ENCODE assay signal across 12 cellular contexts in the genomic region with DNA sequence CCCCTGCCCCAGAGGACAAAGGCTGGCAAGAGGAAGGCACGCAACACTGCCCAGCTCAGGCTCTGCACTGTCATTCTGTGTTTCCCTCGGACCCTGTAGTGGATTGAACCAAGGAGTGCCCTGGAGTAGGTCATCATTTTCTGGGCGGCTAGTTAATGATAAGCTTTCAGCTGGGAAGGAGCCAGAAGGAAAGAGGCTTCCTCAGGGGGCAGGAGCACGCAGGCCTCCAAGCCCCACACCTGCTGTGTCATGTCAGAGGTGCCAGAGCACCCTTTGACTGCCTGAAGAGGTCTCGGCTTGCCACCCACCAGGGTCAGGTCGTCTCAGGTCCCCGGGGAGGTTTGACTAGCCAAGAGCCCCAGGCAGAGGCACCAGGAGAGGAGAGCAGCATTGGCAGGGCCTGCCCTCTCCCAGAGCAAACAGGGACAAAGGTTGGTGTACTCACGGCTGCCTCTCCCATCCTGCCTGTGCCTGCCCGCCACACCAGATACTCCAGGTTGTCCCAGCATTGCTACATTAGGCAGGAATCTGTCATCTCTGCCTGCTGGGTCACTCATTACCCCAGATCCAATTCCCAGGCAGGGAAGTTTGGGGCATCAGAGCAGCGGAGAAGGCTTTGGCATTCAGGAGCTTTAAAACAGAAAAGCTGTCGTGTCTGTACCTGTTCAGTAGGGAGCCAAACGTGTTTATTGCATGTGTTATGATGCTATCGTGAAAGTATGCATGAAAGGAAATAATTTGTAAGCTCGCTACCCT. TPM values are rescaled to one million over a fixed set of nuclear protein-coding genes. Genes with fewer than 3 reads are reported as not detected.
A peak's percentile ranks its signal among the peaks of the same experiment; 100 is the strongest.
DNase-seq lines count a peak whose midpoint lies in the region; ATAC-seq and TF ChIP-seq lines count a peak whose summit lies in the region.
"Had no signal": no experiment of that assay in that cellular context is flagged by ENCODE, and none has a peak within 500 bp of the region (broad histone marks: within the 10 kb centered on the region; RNA-seq: fewer than 3 reads in every experiment).

No MANE protein-coding gene starts in this region.

- H3K4ac ChIP-seq in mesendoderm (ENCODE audit: low read depth, low read length) = no peak overlapping the region

- H3K27ac ChIP-seq in HEK293 (ENCODE audit: extremely low read depth, low read depth, low read length) = no peak overlapping the region
- H3K27ac ChIP-seq in caudate nucleus (ENCODE audit: low read depth, low read length) = peak overlapping the region; percentile 75
- peak overlapping the region; percentile 98 for H3K27ac ChIP-seq in smooth muscle cell (ENCODE audit: low read depth)
- H3K27ac ChIP-seq in mesendoderm (ENCODE audit: low read depth, low read length) = no peak overlapping the region
- H3K27ac ChIP-seq: spleen had no signal

- no peak overlapping the region for H3K56ac ChIP-seq in mesendoderm (ENCODE audit: low read length)

- H4K5ac ChIP-seq in mesendoderm (ENCODE audit: low read length) = no peak overlapping the region

- no peak overlapping the region for H4K8ac ChIP-seq in mesendoderm (ENCODE audit: low read depth, low read length)

- no peaks in the 10 kb centered on the region for H3K79me2 ChIP-seq in smooth muscle cell (ENCODE audit: low read depth)
- H3K79me2 ChIP-seq in mesendoderm (ENCODE audit: control insufficient read depth, insufficient read depth, low read length) = no peaks in the 10 kb centered on the region

- no peak for TF ChIP-seq CTCF in HEK293 (tag by site-specific recombination; IDR thresholded peaks at IDR 0.05)
- no peak for TF ChIP-seq CTCF in smooth muscle cell (IDR thresholded peaks at IDR 0.05; ENCODE audit: borderline replicate concordance, insufficient read depth, poor library complexity, severe bottlenecking)

- DNase-seq in caudate nucleus (lab: John Stamatoyannopoulos, UW) (no peak), left lobe of liver (ENCODE audit: low spot score) (peak; percentile 96), smooth muscle cell (lab: John Stamatoyannopoulos, UW; ENCODE audit: unreplicated experiment) (no peak), NCI-H82 treated with DMSO at 0.1 percent for 48 hours (lab: John Stamatoyannopoulos, UW; ENCODE audit: unreplicated experiment) (no peak), NCI-H446 (lab: John Stamatoyannopoulos, UW) (no peak), mesendoderm (no peak)
- DNase-seq: activated CD4-positive, alpha-beta T cell treated with anti-CD3 and anti-CD28 coated beads, Interleukin-2, amount 50 U/mL, for 1 hour; KBM-7; spleen; stimulated activated naive CD4-positive, alpha-beta T cell treated with Interleukin-2 at 50 U/mL for 16 hours had no signal

- no peak overlapping the region for H2BK15ac ChIP-seq in mesendoderm (replicated peaks; ENCODE audit: low read depth)

- no peaks in the 10 kb centered on the region for H4K20me1 ChIP-seq in smooth muscle cell (ENCODE audit: low read depth)

- H3K4me1 ChIP-seq in HEK293 (ENCODE audit: control insufficient read depth, insufficient read depth, low read length) = peaks cover 4% of the 10 kb centered on the region
- H3K4me1 ChIP-seq in smooth muscle cell (ENCODE audit: low read depth) = peaks cover 22% of the 10 kb centered on the region
- peaks cover 4% of the 10 kb centered on the region for H3K4me1 ChIP-seq in mesendoderm (ENCODE audit: control insufficient read depth, low read depth, low read length)

- peak overlapping the region; percentile 1 for H3K4me2 ChIP-seq in smooth muscle cell
- no peak overlapping the region for H3K4me2 ChIP-seq in mesendoderm (ENCODE audit: low read length)

- H2AFZ ChIP-seq in smooth muscle cell (ENCODE audit: low read depth) = no peak overlapping the region

- no peak overlapping the region for H2BK5ac ChIP-seq in mesendoderm (ENCODE audit: low read length)

- no peak overlapping the region for H3K23ac ChIP-seq in mesendoderm (ENCODE audit: low read length)

- POLR2A ChIA-PET in HEK293 (lab: Yijun Ruan, JAX) = no interaction called here

- ATAC-seq in left lobe of liver (peak; percentile 77), HG02798 (IDR thresholded peaks at IDR 0.05; ENCODE audit: poor library complexity, unreplicated experiment) (no peak)

- no peaks in the 10 kb centered on the region for H3K79me1 ChIP-seq in mesendoderm (ENCODE audit: low read length)

- H3K36me3 ChIP-seq in HEK293 (ENCODE audit: control insufficient read depth in 2 of 2, insufficient read depth in 1 of 2, low read length in 2 of 2) (no peaks in the 10 kb centered on the region), smooth muscle cell (ENCODE audit: low read depth) (no peaks in the 10 kb centered on the region), mesendoderm (ENCODE audit: control insufficient read depth, insufficient read depth, low read length) (no peaks in the 10 kb centered on the region)

- H2AK5ac ChIP-seq in mesendoderm (ENCODE audit: low read length) = no peak overlapping the region

- no peaks in the 10 kb centered on the region for H3F3A ChIP-seq in smooth muscle cell (ENCODE audit: low read depth)

- H3K9ac ChIP-seq in smooth muscle cell (ENCODE audit: low read depth) (peak overlapping the region; percentile 87), mesendoderm (ENCODE audit: low read length) (no peak overlapping the region)

- no peak overlapping the region for H2BK120ac ChIP-seq in mesendoderm (ENCODE audit: low read depth, low read length)

- H3K4me3 ChIP-seq in HEK293 (ENCODE audit: low read depth, low read length) = no peak overlapping the region
- no peak overlapping the region for H3K4me3 ChIP-seq in smooth muscle cell
- H3K4me3 ChIP-seq in mesendoderm (ENCODE audit: low read length) = no peak overlapping the region
- H3K4me3 ChIP-seq: spleen had no signal

- 67% methylated on average over 14 of the region's 14 CpGs for WGBS in smooth muscle cell (ENCODE audit: low lambda C conversion rate)
- WGBS in mesendoderm (ENCODE audit: extremely low coverage, insufficient coverage, low lambda C conversion rate) = no CpG with 5 or more reads among the region's 14 CpGs

- no peak overlapping the region for H3K18ac ChIP-seq in mesendoderm (ENCODE audit: low read length)

- CTCF ChIA-PET in HEK293 (lab: Yijun Ruan, JAX) = no interaction called here

- no peaks in the 10 kb centered on the region for H3K9me3 ChIP-seq in HEK293 (ENCODE audit: control insufficient read depth, insufficient read depth, low read depth, low read length)
- H3K9me3 ChIP-seq in smooth muscle cell (replicated peaks; ENCODE audit: low read depth) = no peaks in the 10 kb centered on the region
- H3K9me3 ChIP-seq: spleen had no signal

- no peaks in the 10 kb centered on the region for H3K27me3 ChIP-seq in smooth muscle cell (ENCODE audit: low read depth)
- no peaks in the 10 kb centered on the region for H3K27me3 ChIP-seq in mesendoderm (ENCODE audit: insufficient read depth, low read length, poor library complexity)
- H3K27me3 ChIP-seq: spleen had no signal

TF ChIP-seq in HEK293, 187 proteins besides CTCF, POLR2A, EP300 and RAD21 (continues in another document):
- TF ChIP-seq ZNF280C (tag by site-specific recombination; IDR thresholded peaks at IDR 0.05) (no peak), GLIS1 (tag by site-specific recombination; IDR thresholded peaks at IDR 0.05) (peak; percentile 20; the same call in 1 of the 2 replicates), SP7 (tag by site-specific recombination; IDR thresholded peaks at IDR 0.05) (no peak), ZNF24 (tag by site-specific recombination; IDR thresholded peaks at IDR 0.05) (no peak), ZNF776 (tag by site-specific recombination; IDR thresholded peaks at IDR 0.05; ENCODE audit: borderline replicate concordance) (no peak), ZNF624 (tag by site-specific recombination; IDR thresholded peaks at IDR 0.05) (no peak), ZNF324 (tag by site-specific recombination; IDR thresholded peaks at IDR 0.05) (no peak), ZNF768 (tag by site-specific recombination; IDR thresholded peaks at IDR 0.05) (no peak), ZNF596 (tag by site-specific recombination; IDR thresholded peaks at IDR 0.05) (no peak), ZNF560 (tag by site-specific recombination; IDR thresholded peaks at IDR 0.05; ENCODE audit: borderline replicate concordance) (no peak)
- TF ChIP-seq, protein P1, sequence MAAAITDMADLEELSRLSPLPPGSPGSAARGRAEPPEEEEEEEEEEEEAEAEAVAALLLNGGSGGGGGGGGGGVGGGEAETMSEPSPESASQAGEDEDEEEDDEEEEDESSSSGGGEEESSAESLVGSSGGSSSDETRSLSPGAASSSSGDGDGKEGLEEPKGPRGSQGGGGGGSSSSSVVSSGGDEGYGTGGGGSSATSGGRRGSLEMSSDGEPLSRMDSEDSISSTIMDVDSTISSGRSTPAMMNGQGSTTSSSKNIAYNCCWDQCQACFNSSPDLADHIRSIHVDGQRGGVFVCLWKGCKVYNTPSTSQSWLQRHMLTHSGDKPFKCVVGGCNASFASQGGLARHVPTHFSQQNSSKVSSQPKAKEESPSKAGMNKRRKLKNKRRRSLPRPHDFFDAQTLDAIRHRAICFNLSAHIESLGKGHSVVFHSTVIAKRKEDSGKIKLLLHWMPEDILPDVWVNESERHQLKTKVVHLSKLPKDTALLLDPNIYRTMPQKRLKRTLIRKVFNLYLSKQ (tag by site-specific recombination; IDR thresholded peaks at IDR 0.05; ENCODE audit: borderline replicate concordance) = no peak

RNA-seq across cellular contexts. Expression of gene ATP2A2, which starts 33.5 kb away (rescaled TPM):
- total RNA-seq in left lobe of liver = 118 TPM
- total RNA-seq in smooth muscle cell = 103 and 104 TPM in 2 replicates
- 47.6 and 53.7 TPM in 2 replicates for polyA plus RNA-seq in smooth muscle cell
- polyA plus RNA-seq in mesendoderm (2013, experiment 1 of 2) = 127 TPM
- polyA plus RNA-seq in mesendoderm (2013, experiment 2 of 2) = 126 TPM

Comparison
In these comparisons a context has a peak if more than half of its experiments do, and no peak if none do; other contexts are left out.
1. H3K27ac ChIP-seq: peak in caudate nucleus (single experiment) and smooth muscle cell (single experiment); none in HEK293 (single experiment) and mesendoderm (single experiment).